In genomic region chrY:15404551-15404950, GRCh38 we compare ENCODE assay signal across 5 cellular contexts.
"Had no signal": no experiment of that assay in that cellular context is flagged by ENCODE, and none has a peak within 500 bp of the region (broad histone marks: within the 10 kb centered on the region; RNA-seq: fewer than 3 reads in every experiment).

No MANE protein-coding gene starts in this region.

- H3K4me3 ChIP-seq: GM23338, K562 had no signal

- DNase-seq: H9, HCEC 1CT, IMR-90 had no signal
